ENCODE assay signal across 21 cellular contexts in genomic region chr20:50272413-50273120, GRCh38.
DNase-seq lines count a peak whose midpoint lies in the region; ATAC-seq and TF ChIP-seq lines count a peak whose summit lies in the region.
"Had no signal": no experiment of that assay in that cellular context is flagged by ENCODE, and none has a peak within 500 bp of the region (broad histone marks: within the 10 kb centered on the region; RNA-seq: fewer than 3 reads in every experiment).

No MANE protein-coding gene starts in this region.

- no peaks in the 10 kb centered on the region for H3K36me3 Mint-ChIP-seq in activated naive CD4-positive, alpha-beta T cell treated with anti-CD3 and anti-CD28 coated beads, Interleukin-2, amount 50 U/mL, for 24 hours
- no peaks in the 10 kb centered on the region for H3K36me3 Mint-ChIP-seq in activated naive CD4-positive, alpha-beta T cell treated with anti-CD3 and anti-CD28 coated beads for 36 hours (ENCODE audit: low read depth)
- no peaks in the 10 kb centered on the region for H3K36me3 Mint-ChIP-seq in brain
- H3K36me3 Mint-ChIP-seq: T-cell had no signal

- no peak overlapping the region for H3K14ac ChIP-seq in neuronal stem cell (ENCODE audit: low read length)

- H2AK5ac ChIP-seq in neuronal stem cell (ENCODE audit: low read depth, low read length): no peak overlapping the region

- H3K4me3 Mint-ChIP-seq in activated naive CD4-positive, alpha-beta T cell treated with anti-CD3 and anti-CD28 coated beads, Interleukin-2, amount 50 U/mL, for 24 hours: no peak overlapping the region
- H3K4me3 Mint-ChIP-seq in activated naive CD4-positive, alpha-beta T cell treated with anti-CD3 and anti-CD28 coated beads for 36 hours: no peak overlapping the region
- H3K4me3 Mint-ChIP-seq in brain: no peak overlapping the region
- H3K4me3 Mint-ChIP-seq: activated CD4-positive, alpha-beta T cell treated with anti-CD3 and anti-CD28 coated beads, Interleukin-2, amount 10 ng/mL, durations not matched to agents 7 days and 5 days; IgD-negative memory B cell; T-cell had no signal

- no peak overlapping the region for H3K4ac ChIP-seq in neuronal stem cell (ENCODE audit: low read length)

- DNase-seq in activated naive CD4-positive, alpha-beta T cell treated with anti-CD3 and anti-CD28 coated beads for 36 hours: no peak
- DNase-seq in neuronal stem cell (ENCODE audit: low spot score): no peak
- no peak for DNase-seq in upper lobe of right lung
- DNase-seq in NCI-H2107 (lab: John Stamatoyannopoulos, UW): no peak
- no peak for DNase-seq in prostate gland (ENCODE audit: low spot score)
- DNase-seq: activated CD4-positive, alpha-beta T cell treated with anti-CD3 and anti-CD28 coated beads, Interleukin-2, amount 10 ng/mL, durations not matched to agents 7 days and 5 days; activated effector memory CD4-positive, alpha-beta T cell treated with anti-CD3 and anti-CD28 coated beads, Interleukin-2, amount 50 U/mL, for 16 hours; amniotic stem cell; effector CD4-positive, alpha-beta T cell; MM.1S; NCI-H187; OCI-M1; SHP77 treated with DMSO at 0.1 percent for 48 hours; stimulated activated naive CD4-positive, alpha-beta T cell treated with Interleukin-2 at 50 U/mL for 16 hours; T-cell had no signal

- no peak overlapping the region for H2BK120ac ChIP-seq in neuronal stem cell (ENCODE audit: low read depth, low read length)

- CTCF ChIA-PET in activated naive CD4-positive, alpha-beta T cell treated with anti-CD3 and anti-CD28 coated beads for 36 hours (lab: Charles Lee): interaction anchor here (0.6 kb wide), 1 partner anchor 183 kb away, joined by 4 read pairs; no protein-coding TSS in a partner anchor

- peaks cover 0 to 9% of the 10 kb centered on the region in 2 donors for H3K4me1 ChIP-seq in neuronal stem cell (ENCODE audit: control insufficient read depth in 2 of 2, insufficient read depth in 1 of 2, low read depth in 1 of 2, low read length in 2 of 2)
- peaks cover 49% of the 10 kb centered on the region for H3K4me1 ChIP-seq in upper lobe of right lung
- H3K4me1 ChIP-seq in prostate gland (replicated peaks): peaks cover 2% of the 10 kb centered on the region

- no peaks in the 10 kb centered on the region for H3K36me3 ChIP-seq in neuronal stem cell (replicated peaks in 1 of 2; ENCODE audit: control insufficient read depth in 2 of 2, insufficient read depth in 2 of 2, low read length in 2 of 2)
- no peaks in the 10 kb centered on the region for H3K36me3 ChIP-seq in upper lobe of right lung
- no peaks in the 10 kb centered on the region for H3K36me3 ChIP-seq in prostate gland
- H3K36me3 ChIP-seq: HAP-1 had no signal

- H2BK15ac ChIP-seq in neuronal stem cell (ENCODE audit: low read length): no peak overlapping the region

- H3K23ac ChIP-seq in neuronal stem cell (ENCODE audit: low read depth, low read length, poor library complexity): no peak overlapping the region

- intact Hi-C loops in activated naive CD4-positive, alpha-beta T cell treated with anti-CD3 and anti-CD28 coated beads for 36 hours (cut with micrococcal nuclease): no loop called here
- intact Hi-C loops in upper lobe of right lung (cut with DNase I) (loop anchor here (10.0 kb wide), 1 partner anchor 102 kb away; no protein-coding TSS in a partner anchor), prostate gland (cut with DNase I) (loop anchor here (5.0 kb wide), 1 partner anchor 190 kb away; no protein-coding TSS in a partner anchor)

- H3K18ac ChIP-seq in neuronal stem cell (ENCODE audit: low read length): no peak overlapping the region

- no peak for TF ChIP-seq POLR2A in prostate gland (IDR thresholded peaks at IDR 0.05)

- no peaks in the 10 kb centered on the region for H3K4me1 Mint-ChIP-seq in activated naive CD4-positive, alpha-beta T cell treated with anti-CD3 and anti-CD28 coated beads, Interleukin-2, amount 50 U/mL, for 24 hours
- peaks cover 5% of the 10 kb centered on the region for H3K4me1 Mint-ChIP-seq in activated naive CD4-positive, alpha-beta T cell treated with anti-CD3 and anti-CD28 coated beads for 36 hours (ENCODE audit: low read depth)
- no peaks in the 10 kb centered on the region for H3K4me1 Mint-ChIP-seq in brain

- peak overlapping the region; percentile 59 for H3K27ac Mint-ChIP-seq in activated naive CD4-positive, alpha-beta T cell treated with anti-CD3 and anti-CD28 coated beads, Interleukin-2, amount 50 U/mL, for 24 hours
- H3K27ac Mint-ChIP-seq in activated naive CD4-positive, alpha-beta T cell treated with anti-CD3 and anti-CD28 coated beads for 36 hours: no peak overlapping the region
- H3K27ac Mint-ChIP-seq in brain: peak overlapping the region in 3 of 5 experiments; percentile 30 to 96 (median 75)
- H3K27ac Mint-ChIP-seq: activated CD4-positive, alpha-beta T cell treated with anti-CD3 and anti-CD28 coated beads, Interleukin-2, amount 10 ng/mL, durations not matched to agents 7 days and 5 days; IgD-negative memory B cell; T-cell had no signal

- ATAC-seq in upper lobe of right lung (no peak), HG02588 (IDR thresholded peaks at IDR 0.05; ENCODE audit: unreplicated experiment) (no peak)
- ATAC-seq: mucosa of descending colon, T-cell had no signal

- H4K8ac ChIP-seq in neuronal stem cell (ENCODE audit: low read depth, low read length): no peak overlapping the region

- H3K9me3 Mint-ChIP-seq in activated naive CD4-positive, alpha-beta T cell treated with anti-CD3 and anti-CD28 coated beads, Interleukin-2, amount 50 U/mL, for 24 hours: no peaks in the 10 kb centered on the region
- H3K9me3 Mint-ChIP-seq in activated naive CD4-positive, alpha-beta T cell treated with anti-CD3 and anti-CD28 coated beads for 36 hours: no peaks in the 10 kb centered on the region
- peaks cover 0 to 4% (median 0%) of the 10 kb centered on the region in 5 experiments for H3K9me3 Mint-ChIP-seq in brain
- H3K9me3 Mint-ChIP-seq: activated CD4-positive, alpha-beta T cell treated with anti-CD3 and anti-CD28 coated beads, Interleukin-2, amount 10 ng/mL, durations not matched to agents 7 days and 5 days; IgD-negative memory B cell; T-cell had no signal

- no peak overlapping the region for H3K4me2 ChIP-seq in neuronal stem cell (ENCODE audit: insufficient read depth, low read length, poor library complexity, severe bottlenecking)

- TF ChIP-seq CTCF in brain (conservative IDR thresholded peaks at IDR 0.05) (no peak), upper lobe of right lung (IDR thresholded peaks at IDR 0.05) (no peak), prostate gland (IDR thresholded peaks at IDR 0.05) (no peak)

- H3K79me1 ChIP-seq in neuronal stem cell (ENCODE audit: low read depth, low read length): no peaks in the 10 kb centered on the region

- H3K4me3 ChIP-seq in neuronal stem cell (ENCODE audit: low read length in 2 of 2) (no peak overlapping the region), upper lobe of right lung (no peak overlapping the region), prostate gland (no peak overlapping the region)
- H3K4me3 ChIP-seq: HAP-1, mucosa of descending colon had no signal

- no peaks in the 10 kb centered on the region for H3K9me3 ChIP-seq in neuronal stem cell (replicated peaks in 1 of 2; ENCODE audit: control insufficient read depth in 2 of 2, insufficient read depth in 1 of 2, low read depth in 1 of 2, low read length in 2 of 2)
- no peaks in the 10 kb centered on the region for H3K9me3 ChIP-seq in upper lobe of right lung
- H3K9me3 ChIP-seq in prostate gland: no peaks in the 10 kb centered on the region
- H3K9me3 ChIP-seq: HAP-1, mucosa of descending colon had no signal

- no peak overlapping the region for H3K9ac ChIP-seq in neuronal stem cell (ENCODE audit: low read depth, low read length, poor library complexity)

- WGBS in neuronal stem cell (ENCODE audit: extremely low coverage in 2 of 2, insufficient read length in 2 of 2, insufficient replicate concordance in 1 of 2), 2 donors: no CpG with 5 or more reads among the region's 5 CpGs
- 74% methylated on average over 5 of the region's 5 CpGs for WGBS in prostate gland

- H2BK5ac ChIP-seq in neuronal stem cell (ENCODE audit: low read length): peak overlapping the region; percentile 4

- no peak overlapping the region for H4K91ac ChIP-seq in neuronal stem cell (ENCODE audit: low read depth, low read length, poor library complexity)

- H3K27me3 ChIP-seq in neuronal stem cell (ENCODE audit: control insufficient read depth in 3 of 3, insufficient read depth in 3 of 3, low read depth in 1 of 3, low read length in 3 of 3): peaks cover 0 to 19% (median 2%) of the 10 kb centered on the region in 3 experiments
- no peaks in the 10 kb centered on the region for H3K27me3 ChIP-seq in upper lobe of right lung
- H3K27me3 ChIP-seq in prostate gland (replicated peaks; ENCODE audit: insufficient read depth): no peaks in the 10 kb centered on the region

- H2AFZ ChIP-seq in neuronal stem cell (ENCODE audit: low read length): no peak overlapping the region

- H2BK12ac ChIP-seq in neuronal stem cell (ENCODE audit: low read length): no peak overlapping the region

- peaks cover 7% of the 10 kb centered on the region for H3K27me3 Mint-ChIP-seq in activated naive CD4-positive, alpha-beta T cell treated with anti-CD3 and anti-CD28 coated beads, Interleukin-2, amount 50 U/mL, for 24 hours
- peaks cover 16% of the 10 kb centered on the region for H3K27me3 Mint-ChIP-seq in activated naive CD4-positive, alpha-beta T cell treated with anti-CD3 and anti-CD28 coated beads for 36 hours (ENCODE audit: low read depth)
- H3K27me3 Mint-ChIP-seq in brain: peaks cover 22% of the 10 kb centered on the region

- no peak overlapping the region for H3K27ac ChIP-seq in neuronal stem cell (replicated peaks; ENCODE audit: low read length)
- peak overlapping the region; percentile 72 for H3K27ac ChIP-seq in upper lobe of right lung
- no peak overlapping the region for H3K27ac ChIP-seq in prostate gland
